ENCODE assay signal across 8 cellular contexts in the genomic region with DNA sequence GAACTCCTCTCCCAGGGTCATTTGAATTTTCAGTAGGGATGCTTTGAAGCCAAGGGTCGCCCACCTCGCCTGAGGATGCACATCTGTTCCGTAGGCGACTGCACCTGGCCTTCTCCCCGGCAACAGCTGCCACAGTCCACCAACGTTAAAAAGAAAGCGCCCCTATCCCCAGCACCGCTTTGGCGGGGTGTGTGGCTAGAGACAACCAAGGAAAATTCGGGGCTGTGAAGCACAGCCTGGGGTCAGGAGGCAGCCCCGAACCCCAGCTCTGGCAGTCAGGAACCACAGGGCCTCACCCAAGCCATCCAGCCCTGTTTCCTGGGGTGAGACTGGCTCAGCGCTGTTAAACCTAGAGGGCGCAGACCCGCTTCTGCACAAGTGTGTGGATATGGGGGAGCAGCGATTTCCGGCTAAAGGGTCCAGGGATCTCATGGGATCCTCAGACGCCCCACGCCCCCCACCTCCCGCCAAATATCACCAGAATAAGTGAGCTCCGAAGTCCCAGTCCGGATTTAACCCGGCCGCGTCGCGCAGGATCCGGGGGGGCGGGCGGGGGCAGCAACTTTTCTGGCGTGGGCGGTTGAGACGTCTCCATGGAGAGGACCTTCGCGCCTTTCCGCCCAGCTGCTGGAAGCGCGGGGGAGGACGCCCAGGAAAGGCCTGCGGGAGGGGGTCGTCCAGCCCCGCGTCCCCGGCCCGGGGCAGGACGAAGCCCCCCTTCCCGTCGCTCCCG. TPM values are rescaled to one million over a fixed set of nuclear protein-coding genes. Genes with fewer than 3 reads are reported as not detected.
DNase-seq lines count a peak whose midpoint lies in the region; ATAC-seq and TF ChIP-seq lines count a peak whose summit lies in the region.

No MANE protein-coding gene starts in this region.

- intact Hi-C loops in CD8-positive, alpha-beta T cell (cut with DNase I, micrococcal nuclease), result no loop called here

- peak in 3 of 7 experiments; percentile 19 to 34 (median 32) for DNase-seq in CD8-positive, alpha-beta T cell
- peak; percentile 39 for DNase-seq in T-helper 2 cell treated with Interferon-gamma antibody and Interleukin-4, amounts not matched to agents 5 μg/mL and 100 μg/mL, for 36 hours (ENCODE audit: low spot score)
- DNase-seq in lung (ENCODE audit: low spot score) (no peak), GOT3 (lab: John Stamatoyannopoulos, UW) (no peak)

- peak overlapping the region; percentile 84 for H3K4me3 Mint-ChIP-seq in CD8-positive, alpha-beta T cell
- H3K4me3 Mint-ChIP-seq in T-helper 2 cell treated with Interferon-gamma antibody and Interleukin-4, amounts not matched to agents 5 μg/mL and 100 μg/mL, for 36 hours, result peak overlapping the region; percentile 89

- H3K36me3 Mint-ChIP-seq in CD8-positive, alpha-beta T cell, result no peaks in the 10 kb centered on the region
- peaks cover 28% of the 10 kb centered on the region for H3K36me3 Mint-ChIP-seq in T-helper 2 cell treated with Interferon-gamma antibody and Interleukin-4, amounts not matched to agents 5 μg/mL and 100 μg/mL, for 36 hours (ENCODE audit: low read depth)

- peaks cover 21% of the 10 kb centered on the region for H3K4me1 Mint-ChIP-seq in CD8-positive, alpha-beta T cell (ENCODE audit: low read depth)
- peaks cover 39% of the 10 kb centered on the region for H3K4me1 Mint-ChIP-seq in T-helper 2 cell treated with Interferon-gamma antibody and Interleukin-4, amounts not matched to agents 5 μg/mL and 100 μg/mL, for 36 hours (ENCODE audit: low read depth)

- POLR2A ChIA-PET in CD8-positive, alpha-beta T cell (lab: Charles Lee), result interaction anchor here (0.6 to 2.2 kb wide), 6 partner anchors 11 to 41 kb away, joined by 3 to 11 read pairs (median 3); no protein-coding TSS in a partner anchor

- no peak overlapping the region for H3K27ac ChIP-seq in CD8-positive, alpha-beta T cell (ENCODE audit: low read depth, low read length)
- H3K27ac ChIP-seq in duodenal mucosa (ENCODE audit: low read depth, low read length), result peak overlapping the region; percentile 54
- peak overlapping the region; percentile 24 to 73 for H3K27ac ChIP-seq in lung (ENCODE audit: low read depth in 1 of 2, low read length in 1 of 2)
- no peak overlapping the region for H3K27ac ChIP-seq in stomach smooth muscle (ENCODE audit: low read length)

- no peaks in the 10 kb centered on the region for H3K9me3 ChIP-seq in CD8-positive, alpha-beta T cell (ENCODE audit: low read length)
- H3K9me3 ChIP-seq in duodenal mucosa (ENCODE audit: control insufficient read depth in 1 of 2, low read length in 2 of 2), result no peaks in the 10 kb centered on the region
- peaks cover 0 to 2% of the 10 kb centered on the region in 2 donors for H3K9me3 ChIP-seq in lung (ENCODE audit: control insufficient read depth in 2 of 2, insufficient read depth in 1 of 2, low read length in 1 of 2)
- no peaks in the 10 kb centered on the region for H3K9me3 ChIP-seq in stomach smooth muscle (ENCODE audit: control insufficient read depth in 2 of 2, low read length in 2 of 2)

- H3K4me1 ChIP-seq in CD8-positive, alpha-beta T cell (ENCODE audit: insufficient read depth, low read length), result peaks cover 7% of the 10 kb centered on the region
- H3K4me1 ChIP-seq in duodenal mucosa (ENCODE audit: control insufficient read depth in 1 of 2, insufficient read depth in 2 of 2, low read length in 2 of 2) (peaks cover 8 to 12% of the 10 kb centered on the region in 2 donors), lung (ENCODE audit: control insufficient read depth in 2 of 2, insufficient read depth in 2 of 2, low read length in 2 of 2) (peaks cover 0 to 7% of the 10 kb centered on the region in 2 donors), stomach smooth muscle (ENCODE audit: control insufficient read depth, insufficient read depth, low read length) (peaks cover 19% of the 10 kb centered on the region)

- no peaks in the 10 kb centered on the region for H3K27me3 Mint-ChIP-seq in CD8-positive, alpha-beta T cell (ENCODE audit: low read depth)
- peaks cover 3% of the 10 kb centered on the region for H3K27me3 Mint-ChIP-seq in T-helper 2 cell treated with Interferon-gamma antibody and Interleukin-4, amounts not matched to agents 5 μg/mL and 100 μg/mL, for 36 hours (ENCODE audit: low read depth)

- WGBS in lung, 2 donors, result 12 to 13% methylated on average over 37 to 48 of the region's 48 CpGs

- H3K36me3 ChIP-seq in CD8-positive, alpha-beta T cell (ENCODE audit: insufficient read depth, low read length), result no peaks in the 10 kb centered on the region
- H3K36me3 ChIP-seq in duodenal mucosa (ENCODE audit: control insufficient read depth in 1 of 2, insufficient read depth in 2 of 2, low read length in 2 of 2) (no peaks in the 10 kb centered on the region), lung (ENCODE audit: control insufficient read depth in 2 of 2, insufficient read depth in 2 of 2, low read length in 2 of 2) (no peaks in the 10 kb centered on the region), stomach smooth muscle (ENCODE audit: control insufficient read depth in 2 of 2, insufficient read depth in 2 of 2, low read length in 2 of 2) (peaks cover 2 to 8% of the 10 kb centered on the region in 2 donors)

- H3K9ac ChIP-seq in duodenal mucosa (ENCODE audit: low read depth in 1 of 2, low read length in 2 of 2) (peak overlapping the region; percentile 45 to 77), stomach smooth muscle (ENCODE audit: low read length in 2 of 2) (peak overlapping the region; percentile 62 to 67)

- ATAC-seq in CD8-positive, alpha-beta T cell, result peak; percentile 43
- ATAC-seq in GM19395 (IDR thresholded peaks at IDR 0.05; ENCODE audit: unreplicated experiment), result peak; percentile 49
- peak; percentile 48 for ATAC-seq in HG03460 (IDR thresholded peaks at IDR 0.05; ENCODE audit: unreplicated experiment)
- ATAC-seq in lung (ENCODE audit: insufficient read depth, low FRiP score), result peak; percentile 43

- H3K4me3 ChIP-seq in CD8-positive, alpha-beta T cell (ENCODE audit: low read depth, low read length), result peak overlapping the region; percentile 60
- peak overlapping the region; percentile 69 to 82 for H3K4me3 ChIP-seq in duodenal mucosa (ENCODE audit: low read depth in 1 of 2, low read length in 2 of 2)
- peak overlapping the region; percentile 79 for H3K4me3 ChIP-seq in lung
- peak overlapping the region; percentile 69 to 82 for H3K4me3 ChIP-seq in stomach smooth muscle (ENCODE audit: low read length in 2 of 2)

- CTCF ChIA-PET in CD8-positive, alpha-beta T cell (lab: Charles Lee), result interaction anchor here (1.1 to 1.3 kb wide), 2 partner anchors 10 to 14 kb away, joined by 3 to 4 read pairs; no protein-coding TSS in a partner anchor

- no peak for TF ChIP-seq CTCF in CD8-positive, alpha-beta T cell (IDR thresholded peaks at IDR 0.05)
- no peak for TF ChIP-seq CTCF in lung (IDR thresholded peaks at IDR 0.05; ENCODE audit: control extremely low read depth, extremely low read depth)

- no peak overlapping the region for H3K27ac Mint-ChIP-seq in CD8-positive, alpha-beta T cell
- peak overlapping the region; percentile 66 for H3K27ac Mint-ChIP-seq in T-helper 2 cell treated with Interferon-gamma antibody and Interleukin-4, amounts not matched to agents 5 μg/mL and 100 μg/mL, for 36 hours

- no peaks in the 10 kb centered on the region for H3K9me3 Mint-ChIP-seq in CD8-positive, alpha-beta T cell
- H3K9me3 Mint-ChIP-seq in T-helper 2 cell treated with Interferon-gamma antibody and Interleukin-4, amounts not matched to agents 5 μg/mL and 100 μg/mL, for 36 hours, result no peaks in the 10 kb centered on the region

- H3K27me3 ChIP-seq in CD8-positive, alpha-beta T cell (ENCODE audit: insufficient read depth, low read length), result no peaks in the 10 kb centered on the region
- H3K27me3 ChIP-seq in duodenal mucosa (ENCODE audit: control insufficient read depth in 1 of 2, insufficient read depth in 2 of 2, low read length in 2 of 2) (no peaks in the 10 kb centered on the region), lung (ENCODE audit: control insufficient read depth, insufficient read depth) (no peaks in the 10 kb centered on the region), stomach smooth muscle (ENCODE audit: control insufficient read depth in 1 of 2, insufficient read depth in 2 of 2, low read length in 2 of 2) (no peaks in the 10 kb centered on the region)

RNA-seq across cellular contexts. Expression of a gene that starts 0.8 kb away (rescaled TPM):
- under 1 TPM; 0.16 to 0.44 TPM for total RNA-seq in CD8-positive, alpha-beta T cell
- total RNA-seq in lung, result 10 to 100 TPM in 1 of 2 donors, 1 to 10 TPM in 1; 7.5 to 30.7 TPM
- 1 to 10 TPM in 1 of 2 donors, under 1 TPM in 1; 0.57 to 1.6 TPM for polyA plus RNA-seq in lung

RNA-seq across cellular contexts. Expression of a gene that starts 53.8 kb away (rescaled TPM):
- total RNA-seq in CD8-positive, alpha-beta T cell, result under 1 TPM in 1 of 2 experiments, not detected in 1; 0.06 TPM
- 1 to 10 TPM; 5.5 to 5.8 TPM for total RNA-seq in lung
- 1 to 10 TPM in 1 of 2 donors, under 1 TPM in 1; 0.83 to 1.7 TPM for polyA plus RNA-seq in lung

Comparison
In these comparisons a context has a peak if more than half of its experiments do, and no peak if none do; other contexts are left out.
1. H3K27ac ChIP-seq: peak in duodenal mucosa (single experiment) and lung (2 of 2); none in CD8-positive, alpha-beta T cell (single experiment) and stomach smooth muscle (single experiment).
2. RNA of a gene that starts 0.8 kb away (total RNA-seq): 7.5 to 30.7 TPM in lung; 0.16 to 0.44 TPM in CD8-positive, alpha-beta T cell; every median in the first group is over 4 times any median in the second.
3. RNA of a gene that starts 53.8 kb away (total RNA-seq): 5.5 to 5.8 TPM in lung; 0.06 TPM in CD8-positive, alpha-beta T cell; every median in the first group is over 4 times any median in the second.
4. Peak in every context shown above with its lines, with median percentiles within 50 percentile points of each other: ATAC-seq and H3K4me3 ChIP-seq.